In the genomic region with DNA sequence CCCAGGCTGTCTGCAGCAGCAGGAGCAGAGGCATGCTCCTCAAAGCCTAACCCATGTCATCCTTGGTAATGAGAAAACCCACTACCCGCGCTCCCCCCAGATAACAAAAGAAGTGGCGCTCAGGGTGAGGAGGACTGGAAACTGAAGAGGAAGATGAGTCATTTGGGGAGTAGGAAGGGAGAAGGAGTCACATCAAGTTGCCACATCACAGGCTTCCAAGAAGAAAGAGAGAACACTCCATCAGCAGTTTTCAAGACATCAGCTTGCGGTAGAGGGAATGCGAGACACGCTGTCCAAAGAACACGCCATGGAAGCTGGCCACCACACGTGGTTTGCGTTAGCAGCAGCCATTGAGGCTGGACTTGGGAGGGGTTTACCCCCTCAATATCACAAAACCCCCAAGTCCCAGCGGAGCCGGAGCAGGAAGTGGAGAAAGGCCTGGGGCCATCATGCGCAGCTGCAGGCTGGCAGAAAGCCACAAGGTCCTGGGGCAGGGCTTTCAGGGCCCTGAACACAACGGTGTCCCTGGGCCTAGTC, we compare ENCODE assay signal across 8 cellular contexts. TPM values are rescaled to one million over a fixed set of nuclear protein-coding genes. Genes with fewer than 3 reads are reported as not detected.
DNase-seq lines count a peak whose midpoint lies in the region; ATAC-seq and TF ChIP-seq lines count a peak whose summit lies in the region.

No MANE protein-coding gene starts in this region.

- TF ChIP-seq CTCF in AG09319 (IDR thresholded peaks at IDR 0.05; ENCODE audit: low read depth, low read length) = no peak
- no peak for TF ChIP-seq CTCF in chondrocyte (IDR thresholded peaks at IDR 0.05)

- H3K27ac ChIP-seq in mucosa of rectum (ENCODE audit: low read depth in 2 of 2, low read length in 2 of 2) = peak overlapping the region; percentile 73 to 82

- DNase-seq in AG09319 (ENCODE audit: extremely low read depth, low read depth) = peak; percentile 97
- DNase-seq in NCI-H69 (lab: John Stamatoyannopoulos, UW) = peak; percentile 31
- no peak for DNase-seq in chondrocyte (ENCODE audit: low spot score)
- DNase-seq in OCI-M2 (lab: John Stamatoyannopoulos, UW; ENCODE audit: unreplicated experiment) = no peak
- DNase-seq in HT-29 (ENCODE audit: low spot score) = no peak

- peaks cover 4% of the 10 kb centered on the region for H3K36me3 Mint-ChIP-seq in chondrocyte (ENCODE audit: low read depth)

- H3K4me3 ChIP-seq in mucosa of rectum (ENCODE audit: low read length in 2 of 2) = no peak overlapping the region

- no peaks in the 10 kb centered on the region for H3K27me3 Mint-ChIP-seq in chondrocyte (ENCODE audit: low read depth)

- ATAC-seq in GM18519 (IDR thresholded peaks at IDR 0.05; ENCODE audit: low FRiP score, unreplicated experiment) = no peak
- no peak for ATAC-seq in GM18520 (IDR thresholded peaks at IDR 0.05; ENCODE audit: unreplicated experiment)

- H3K36me3 ChIP-seq in mucosa of rectum (ENCODE audit: control insufficient read depth in 2 of 2, insufficient read depth in 2 of 2, low read length in 2 of 2) = no peaks in the 10 kb centered on the region

- no peaks in the 10 kb centered on the region for H3K27me3 ChIP-seq in mucosa of rectum (ENCODE audit: control insufficient read depth in 2 of 2, insufficient read depth in 2 of 2, low read length in 2 of 2)

- H3K4me3 Mint-ChIP-seq in chondrocyte (ENCODE audit: unreplicated experiment) = no peak overlapping the region

- H3K9me3 ChIP-seq in mucosa of rectum (ENCODE audit: control insufficient read depth in 2 of 2, low read length in 2 of 2) = no peaks in the 10 kb centered on the region

- H3K9me3 Mint-ChIP-seq in chondrocyte (ENCODE audit: low read depth) = no peaks in the 10 kb centered on the region

- H3K27ac Mint-ChIP-seq in chondrocyte (ENCODE audit: unreplicated experiment) = peak overlapping the region; percentile 89

- no peak overlapping the region for H3K9ac ChIP-seq in mucosa of rectum (ENCODE audit: low read depth in 1 of 2, low read length in 2 of 2)

- peaks cover 58% of the 10 kb centered on the region for H3K4me1 Mint-ChIP-seq in chondrocyte (ENCODE audit: low read depth)

- peaks cover 13 to 19% of the 10 kb centered on the region in 2 donors for H3K4me1 ChIP-seq in mucosa of rectum (ENCODE audit: control insufficient read depth in 2 of 2, insufficient read depth in 2 of 2, low read length in 2 of 2)

RNA-seq across cellular contexts. Expression of a gene that starts 41.5 kb away (rescaled TPM):
- total RNA-seq in chondrocyte = 48.9 to 81.1 TPM (median 75.7 TPM) in 3 replicates
- total RNA-seq in HT-29 (2014; rRNA removed; shearing (Covaris generic)) = 1.3 and 1.9 TPM in 2 replicates

Comparison
In these comparisons a context has a peak if more than half of its experiments do, and no peak if none do; other contexts are left out.
1. DNase-seq: peak in AG09319 (single experiment) and NCI-H69 (single experiment); none in chondrocyte (single experiment), OCI-M2 (single experiment) and HT-29 (single experiment).
2. RNA of a gene that starts 41.5 kb away (total RNA-seq): 48.9 to 81.1 TPM in chondrocyte; 1.3 to 1.9 TPM in HT-29; every median in the first group is over 10 times any median in the second.